11 cellular contexts compared by ENCODE assay signal in genomic region chr20:41482647-41483552, GRCh38.
DNase-seq lines count a peak whose midpoint lies in the region; TF ChIP-seq lines count a peak whose summit lies in the region.
"Had no signal": no experiment of that assay in that cellular context is flagged by ENCODE, and none has a peak within 500 bp of the region (broad histone marks: within the 10 kb centered on the region; RNA-seq: fewer than 3 reads in every experiment).

No MANE protein-coding gene starts in this region.

- H3K36me3 ChIP-seq in kidney epithelial cell (ENCODE audit: control insufficient read depth, insufficient read depth, low read length): no peaks in the 10 kb centered on the region

- H3K4me3 ChIP-seq in AG04449 (ENCODE audit: low read depth, low read length) (no peak overlapping the region), astrocyte of the cerebellum (ENCODE audit: low read depth, low read length) (no peak overlapping the region), kidney epithelial cell (ENCODE audit: low read depth, low read length) (no peak overlapping the region)
- H3K4me3 ChIP-seq: sigmoid colon, thyroid gland had no signal

- in situ Hi-C loops in astrocyte of the cerebellum (cut with HindIII; ENCODE audit: low sequenced_read_pairs): no loop called here

- CTCF ChIA-PET in AG04449 (lab: Yijun Ruan, JAX): interaction anchor here (1.2 to 1.5 kb wide), 2 partner anchors 10 to 16 kb away, joined by 3 to 4 read pairs; no protein-coding TSS in a partner anchor

- POLR2A ChIA-PET in AG04449 (lab: Yijun Ruan, JAX): no interaction called here

- DNase-seq in AG04449 (ENCODE audit: low read depth, low spot score) (peak; percentile 85), HS-27A (ENCODE audit: low read depth) (peak; percentile 90), astrocyte of the cerebellum (ENCODE audit: low read depth) (peak; percentile 70), kidney epithelial cell (ENCODE audit: low read depth) (peak; percentile 47), SK-N-DZ (ENCODE audit: low spot score) (no peak), D341Med (ENCODE audit: low spot score) (no peak), pons (ENCODE audit: low spot score) (no peak)
- DNase-seq in activated CD4-positive, alpha-beta T cell treated with anti-CD3 and anti-CD28 coated beads for 1 hour: no peak
- DNase-seq: activated CD4-positive, alpha-beta T cell treated with anti-CD3 and anti-CD28 coated beads, Interleukin-2, amount 10 ng/mL, durations not matched to agents 24 days and 14 days; sigmoid colon; thyroid gland had no signal

- no peaks in the 10 kb centered on the region for H3K27me3 ChIP-seq in kidney epithelial cell (ENCODE audit: control insufficient read depth, insufficient read depth, low read length)
- H3K27me3 ChIP-seq: sigmoid colon, thyroid gland had no signal

- TF ChIP-seq CTCF in AG04449 (IDR thresholded peaks at IDR 0.05; ENCODE audit: insufficient read depth, low read length, missing control alignments) (no peak), astrocyte of the cerebellum (IDR thresholded peaks at IDR 0.05; ENCODE audit: low read depth, low read length, missing control alignments) (no peak), kidney epithelial cell (IDR thresholded peaks at IDR 0.05; ENCODE audit: insufficient read depth, low read length, poor library complexity, severe bottlenecking) (no peak)

Comparison
In these comparisons a context has a peak if more than half of its experiments do, and no peak if none do; other contexts are left out.
1. DNase-seq: peak in AG04449 (single experiment), HS-27A (single experiment), astrocyte of the cerebellum (single experiment) and kidney epithelial cell (single experiment); none in SK-N-DZ (single experiment), activated CD4-positive, alpha-beta T cell treated with anti-CD3 and anti-CD28 coated beads for 1 hour (single experiment), D341Med (single experiment) and pons (single experiment).